In genomic region chr6:96856822-96857221, GRCh38 we compare ENCODE assay signal across 24 cellular contexts.
"Had no signal": no experiment of that assay in that cellular context is flagged by ENCODE, and none has a peak within 500 bp of the region (broad histone marks: within the 10 kb centered on the region; RNA-seq: fewer than 3 reads in every experiment).

No MANE protein-coding gene starts in this region.

- H3K9me3 ChIP-seq: SJCRH30 had no signal

- ATAC-seq: HepG2, Panc1, PC-3, SK-N-SH treated with all-trans-retinoic acid at 6 μM for 48 hours had no signal

- H3K27ac ChIP-seq: RWPE1, SJCRH30 had no signal

- H3K36me3 ChIP-seq: MG63, SJCRH30 had no signal

- H3K4me3 ChIP-seq: MG63, SJCRH30 had no signal

- H3K4me1 ChIP-seq: SJCRH30 had no signal

- H3K27me3 ChIP-seq: MG63, SJCRH30 had no signal

- DNase-seq: IMR-90, Karpas-422, KG1, MG63, NCI-H1092, NCI-H1105 treated with DMSO at 0.1 percent for 48 hours, NCI-H1417 treated with DMSO at 0.1 percent for 48 hours, NCI-H146, NCI-H1694 treated with DMSO at 0.1 percent for 48 hours, NCI-H1930, NCI-H2081, NCI-H2107, NCI-H2227 treated with DMSO at 0.1 percent for 48 hours, NCI-H446, NCI-H510A, NCI-H524 treated with DMSO at 0.1 percent for 48 hours, NCI-H774, PC-3, SHP77 treated with DMSO at 0.1 percent for 48 hours, SJCRH30 had no signal
